In genomic region chr1:99677416-99677815, GRCh38 we compare ENCODE assay signal across 1 cellular context.
TF ChIP-seq lines count a peak whose summit lies in the region.

No MANE protein-coding gene starts in this region.

TF ChIP-seq in IMR-90, 13 proteins besides CTCF, POLR2A, EP300 and RAD21 (continued from another document):
- no peak for TF ChIP-seq USF2 (IDR thresholded peaks at IDR 0.05; ENCODE audit: low read depth, low read length)
- TF ChIP-seq ELK1 (IDR thresholded peaks at IDR 0.05; ENCODE audit: borderline replicate concordance, low read depth, low read length), result no peak
- no peak for TF ChIP-seq BHLHE40 (IDR thresholded peaks at IDR 0.05; ENCODE audit: low read depth, low read length)
- TF ChIP-seq SMC3 (IDR thresholded peaks at IDR 0.05; ENCODE audit: low read depth, low read length), result no peak
- TF ChIP-seq MAFK (IDR thresholded peaks at IDR 0.05; ENCODE audit: low read depth, low read length), result no peak
- no peak for TF ChIP-seq CHD1 (IDR thresholded peaks at IDR 0.05; ENCODE audit: low read depth, low read length)
- TF ChIP-seq CEBPB (IDR thresholded peaks at IDR 0.05; ENCODE audit: low read depth, low read length), result no peak
- TF ChIP-seq NFE2L2 (IDR thresholded peaks at IDR 0.05; ENCODE audit: low read depth, low read length), result no peak
- no peak for TF ChIP-seq MAZ (IDR thresholded peaks at IDR 0.05; ENCODE audit: borderline replicate concordance, low read depth, low read length)
- no peak for TF ChIP-seq FOS (IDR thresholded peaks at IDR 0.05; ENCODE audit: low read depth, low read length)
